In genomic region chr1:202589190-202589680, GRCh38 we compare ENCODE assay signal across 10 cellular contexts.
DNase-seq lines count a peak whose midpoint lies in the region; ATAC-seq, FAIRE-seq and TF ChIP-seq lines count a peak whose summit lies in the region.
"Had no signal": no experiment of that assay in that cellular context is flagged by ENCODE, and none has a peak within 500 bp of the region (broad histone marks: within the 10 kb centered on the region; RNA-seq: fewer than 3 reads in every experiment).

No MANE protein-coding gene starts in this region.

- no peak overlapping the region for H3K4me3 ChIP-seq in BLaER1 treated with 17β-estradiol and CSF1 and Interleukin-3, amounts not matched to agents 10 nM and 100 nM
- H3K4me3 ChIP-seq in fibroblast of villous mesenchyme (ENCODE audit: low read depth, low read length) (no peak overlapping the region), pancreas (no peak overlapping the region), A673 (ENCODE audit: low read depth, low read length, poor library complexity, severe bottlenecking) (no peak overlapping the region), HAP-1 (no peak overlapping the region)
- H3K4me3 ChIP-seq: SK-N-MC had no signal

- H3K9me3 Mint-ChIP-seq in activated T-cell treated with anti-CD3 and anti-CD28 coated beads, Interleukin-2, amount 50 U/mL, for 24 hours, result no peaks in the 10 kb centered on the region
- H3K9me3 Mint-ChIP-seq: memory B cell had no signal

- peak overlapping the region in 2 of 11 experiments; percentile 18 to 28; a peak in 1 of 22 replicates for H3K27ac ChIP-seq in BLaER1 treated with 17β-estradiol and CSF1 and Interleukin-3, amounts not matched to agents 10 nM and 100 nM
- H3K27ac ChIP-seq in pancreas, result peak overlapping the region in 3 of 4 donors; percentile 13 to 82 (median 82)
- H3K27ac ChIP-seq in A673 (ENCODE audit: low read depth, low read length, poor library complexity, severe bottlenecking), result no peak overlapping the region
- H3K27ac ChIP-seq: SK-N-MC had no signal

- DNase-seq in RCC 7860 (ENCODE audit: low spot score) (peak; percentile 99), fibroblast of villous mesenchyme (ENCODE audit: low read depth) (peak; percentile 99), pancreas (peak in 4 of 6 donors; percentile 56 to 74 (median 62)), A673 (ENCODE audit: low spot score) (no peak), HAP-1 (ENCODE audit: low spot score in 2 of 2) (no peak)
- DNase-seq in stimulated activated naive CD4-positive, alpha-beta T cell (lab: John Stamatoyannopoulos, UW), result no peak
- DNase-seq in activated T-cell treated with anti-CD3 and anti-CD28 coated beads, Interleukin-2, amount 50 U/mL, for 24 hours, result no peak

- no TSS peak for BruUV-seq in A673 (replicated peaks; lab: Mats Ljungman, UMichigan)

- FAIRE-seq in RCC 7860 (lab: Jason Lieb, UNC) (peak; percentile 96), pancreas (lab: Jason Lieb, UNC) (peak; percentile 29)

- CTCF ChIA-PET in A673 (lab: Charles Lee), result interaction anchor here (0.5 kb wide), 1 partner anchor 610 kb away, joined by 4 read pairs; no protein-coding TSS in a partner anchor

- no peaks in the 10 kb centered on the region for H3K4me1 Mint-ChIP-seq in activated T-cell treated with anti-CD3 and anti-CD28 coated beads, Interleukin-2, amount 50 U/mL, for 24 hours (ENCODE audit: low read depth)

- POLR2A ChIA-PET in A673 (lab: Charles Lee; ENCODE audit: low non-redundant PET), result no interaction called here

- H3K4me3 Mint-ChIP-seq in activated T-cell treated with anti-CD3 and anti-CD28 coated beads, Interleukin-2, amount 50 U/mL, for 24 hours, result no peak overlapping the region
- H3K4me3 Mint-ChIP-seq: memory B cell had no signal

- peaks cover 32 to 61% (median 55%) of the 10 kb centered on the region in 10 experiments for H3K4me1 ChIP-seq in BLaER1 treated with 17β-estradiol and CSF1 and Interleukin-3, amounts not matched to agents 10 nM and 100 nM
- H3K4me1 ChIP-seq in pancreas (peaks cover 0 to 2% (median 0%) of the 10 kb centered on the region in 3 donors), A673 (ENCODE audit: insufficient read depth, low read length, poor library complexity, severe bottlenecking) (peaks cover 20% of the 10 kb centered on the region), HAP-1 (no peaks in the 10 kb centered on the region)

- H3K4me2 ChIP-seq in BLaER1 treated with 17β-estradiol and CSF1 and Interleukin-3, amounts not matched to agents 10 nM and 100 nM, result peak overlapping the region; percentile 4 to 81 (median 67); a peak in 20 of 22 replicates

- H3K27ac Mint-ChIP-seq in activated T-cell treated with anti-CD3 and anti-CD28 coated beads, Interleukin-2, amount 50 U/mL, for 24 hours, result no peak overlapping the region
- H3K27ac Mint-ChIP-seq: memory B cell had no signal

- peaks cover 0 to 100% (median 0%) of the 10 kb centered on the region in 11 experiments; a peak in 5 of 22 replicates for H3K27me3 ChIP-seq in BLaER1 treated with 17β-estradiol and CSF1 and Interleukin-3, amounts not matched to agents 10 nM and 100 nM
- H3K27me3 ChIP-seq in pancreas, result no peaks in the 10 kb centered on the region
- no peaks in the 10 kb centered on the region for H3K27me3 ChIP-seq in A673 (replicated peaks; ENCODE audit: insufficient read depth, low read depth, low read length, poor library complexity)
- no peaks in the 10 kb centered on the region for H3K27me3 ChIP-seq in HAP-1 (ENCODE audit: low read depth)

- peak; percentile 65 to 86 (median 83) for ATAC-seq in pancreas

- 60 to 71% methylated on average over 6 of the region's 6 CpGs for WGBS in pancreas, 2 donors

- TF ChIP-seq CTCF in fibroblast of villous mesenchyme (IDR thresholded peaks at IDR 0.05; ENCODE audit: insufficient read depth, low read depth, low read length) (no peak), pancreas (IDR thresholded peaks at IDR 0.05) (no peak), A673 (conservative IDR thresholded peaks at IDR 0.05; ENCODE audit: low read depth, low read length) (no peak)

- no peaks in the 10 kb centered on the region for H3K27me3 Mint-ChIP-seq in activated T-cell treated with anti-CD3 and anti-CD28 coated beads, Interleukin-2, amount 50 U/mL, for 24 hours
- H3K27me3 Mint-ChIP-seq: memory B cell had no signal

- intact Hi-C loops in pancreas (cut with DNase I) (loop anchor here in 1 of 3 donors (10.0 kb wide), 1 partner anchor 56 kb away; no protein-coding TSS in a partner anchor), A673 (cut with micrococcal nuclease; ENCODE audit: unreplicated experiment) (no loop called here)

- H4K20me1 ChIP-seq in BLaER1 treated with 17β-estradiol and CSF1 and Interleukin-3, amounts not matched to agents 10 nM and 100 nM, result peaks cover 0 to 55% (median 4%) of the 10 kb centered on the region in 11 experiments; a peak in 5 of 22 replicates

- H3K9ac ChIP-seq in BLaER1 treated with 17β-estradiol and CSF1 and Interleukin-3, amounts not matched to agents 10 nM and 100 nM, result 0 out of 22 replicates have a peak overlapping the region, but pooled peaks of 1 of the 11 experiments have one; percentile 27

- H3K36me3 ChIP-seq in BLaER1 treated with 17β-estradiol and CSF1 and Interleukin-3, amounts not matched to agents 10 nM and 100 nM, result no peaks in the 10 kb centered on the region
- H3K36me3 ChIP-seq in pancreas (no peaks in the 10 kb centered on the region), A673 (ENCODE audit: insufficient read depth, low read length, poor library complexity, severe bottlenecking) (no peaks in the 10 kb centered on the region), HAP-1 (replicated peaks) (no peaks in the 10 kb centered on the region)

- in situ Hi-C loops in HAP-1 (cut with MboI; ENCODE audit: low sequenced_read_pairs), result no loop called here

- no peaks in the 10 kb centered on the region for H3K9me3 ChIP-seq in BLaER1 treated with 17β-estradiol and CSF1 and Interleukin-3, amounts not matched to agents 10 nM and 100 nM (replicated peaks in 1 of 11)
- H3K9me3 ChIP-seq in pancreas (no peaks in the 10 kb centered on the region), A673 (ENCODE audit: low read depth, low read length, poor library complexity, severe bottlenecking) (no peaks in the 10 kb centered on the region), HAP-1 (no peaks in the 10 kb centered on the region)

- no peaks in the 10 kb centered on the region for H3K36me3 Mint-ChIP-seq in activated T-cell treated with anti-CD3 and anti-CD28 coated beads, Interleukin-2, amount 50 U/mL, for 24 hours (ENCODE audit: low read depth)

Comparison
In these comparisons a context has a peak if more than half of its experiments do, and no peak if none do; other contexts are left out.
1. DNase-seq: peak in RCC 7860 (single experiment), fibroblast of villous mesenchyme (single experiment) and pancreas (4 of 6); none in stimulated activated naive CD4-positive, alpha-beta T cell (0 of 6), A673 (single experiment), HAP-1 (0 of 2) and activated T-cell treated with anti-CD3 and anti-CD28 coated beads, Interleukin-2, amount 50 U/mL, for 24 hours (single experiment).